8 cellular contexts compared by ENCODE assay signal in genomic region chr10:71696635-71697326, GRCh38. TPM values are rescaled to one million over a fixed set of nuclear protein-coding genes. Genes with fewer than 3 reads are reported as not detected.
DNase-seq lines count a peak whose midpoint lies in the region; ATAC-seq and TF ChIP-seq lines count a peak whose summit lies in the region.

No MANE protein-coding gene starts in this region.

- intact Hi-C loops in activated B cell treated with CpG ODN at 0.5 μM for 24 hours (cut with micrococcal nuclease) (loop anchor here (1.0 to 10.0 kb wide), 4 partner anchors 11 to 382 kb away; no protein-coding TSS in a partner anchor), lower lobe of right lung (cut with DNase I) (no loop called here)

- H3K4me3 Mint-ChIP-seq in activated B cell treated with CpG ODN at 0.5 μM for 24 hours, result no peak overlapping the region

- no peak for ATAC-seq in activated B cell treated with CpG ODN at 0.5 μM for 24 hours (ENCODE audit: low read depth)
- ATAC-seq in lower lobe of right lung, result peak; percentile 57 to 80
- no peak for ATAC-seq in HG03280 (IDR thresholded peaks at IDR 0.05; ENCODE audit: unreplicated experiment)
- ATAC-seq in GM21515 (IDR thresholded peaks at IDR 0.05; ENCODE audit: unreplicated experiment), result no peak

- peaks cover 45% of the 10 kb centered on the region for H3K4me1 ChIP-seq in lower lobe of right lung

- H3K27ac Mint-ChIP-seq in activated B cell treated with CpG ODN at 0.5 μM for 24 hours, result no peak overlapping the region

- H3K36me3 ChIP-seq in lower lobe of right lung, result no peaks in the 10 kb centered on the region

- no peaks in the 10 kb centered on the region for H3K9me3 ChIP-seq in lower lobe of right lung

- no peaks in the 10 kb centered on the region for H3K27me3 ChIP-seq in lower lobe of right lung (ENCODE audit: low read depth)

- POLR2A ChIA-PET in activated B cell treated with CpG ODN at 0.5 μM for 24 hours (lab: Charles Lee), result interaction anchor here (0.6 to 1.7 kb wide), 3 partner anchors 32 to 115 kb away, joined by 3 to 13 read pairs (median 10); no protein-coding TSS in a partner anchor

- H3K27ac ChIP-seq in lower lobe of right lung, result no peak overlapping the region

- TF ChIP-seq CTCF in LNCaP clone FGC (IDR thresholded peaks at IDR 0.05; ENCODE audit: control insufficient read depth, extremely low read depth, insufficient read depth) (peak; percentile 76), activated B cell treated with CpG ODN at 0.5 μM for 24 hours (IDR thresholded peaks at IDR 0.05) (peak; percentile 27), lower lobe of right lung (IDR thresholded peaks at IDR 0.05) (peak; percentile 86)

- peaks cover 63% of the 10 kb centered on the region for H3K4me1 Mint-ChIP-seq in activated B cell treated with CpG ODN at 0.5 μM for 24 hours

- peak; percentile 45 for DNase-seq in EH (ENCODE audit: low read depth)
- no peak for DNase-seq in LNCaP clone FGC (ENCODE audit: low read depth)
- peak; percentile 59 for DNase-seq in activated B cell treated with CpG ODN at 0.5 μM for 24 hours
- DNase-seq in cerebellar cortex (ENCODE audit: low spot score), result peak; percentile 57
- DNase-seq in lower lobe of right lung, result peak; percentile 76
- peak; percentile 58 to 60 for DNase-seq in stimulated activated CD8-positive, alpha-beta memory T cell treated with anti-CD3 and anti-CD28 coated beads, Interleukin-2, amount 100 ng/mL, for 48 hours (ENCODE audit: low read depth in 2 of 2)

- H3K27me3 Mint-ChIP-seq in activated B cell treated with CpG ODN at 0.5 μM for 24 hours, result no peaks in the 10 kb centered on the region

- H3K4me3 ChIP-seq in LNCaP clone FGC (ENCODE audit: low read depth, low read length), result no peak overlapping the region
- H3K4me3 ChIP-seq in lower lobe of right lung, result no peak overlapping the region

- CTCF ChIA-PET in activated B cell treated with CpG ODN at 0.5 μM for 24 hours (lab: Charles Lee), result interaction anchor here (0.6 to 3.5 kb wide), 20 partner anchors 9 to 384 kb away, joined by 3 to 17 read pairs (median 4); partner anchors contain the start of genes C10orf105 and VSIR

- H3K36me3 Mint-ChIP-seq in activated B cell treated with CpG ODN at 0.5 μM for 24 hours (ENCODE audit: low read depth), result no peaks in the 10 kb centered on the region

- peaks cover 2% of the 10 kb centered on the region for H3K9me3 Mint-ChIP-seq in activated B cell treated with CpG ODN at 0.5 μM for 24 hours

RNA-seq across cellular contexts. Expression of gene C10orf105, which starts 22.8 kb away (rescaled TPM):
- not detected in 2 replicates for total RNA-seq in activated B cell treated with CpG ODN at 0.5 μM for 24 hours
- total RNA-seq in lower lobe of right lung, result 0.32 TPM

Comparison
In these comparisons a context has a peak if more than half of its experiments do, and no peak if none do; other contexts are left out.
1. CTCF ChIP-seq: peak in every context shown above with its lines; median percentile 86 in lower lobe of right lung; 76 in LNCaP clone FGC; 27 in activated B cell treated with CpG ODN at 0.5 μM for 24 hours.
2. ATAC-seq: peak in lower lobe of right lung (2 of 2); none in activated B cell treated with CpG ODN at 0.5 μM for 24 hours (single experiment), HG03280 (single experiment) and GM21515 (single experiment).